Comparison of ENCODE assay signal across 2 cellular contexts in the genomic region with DNA sequence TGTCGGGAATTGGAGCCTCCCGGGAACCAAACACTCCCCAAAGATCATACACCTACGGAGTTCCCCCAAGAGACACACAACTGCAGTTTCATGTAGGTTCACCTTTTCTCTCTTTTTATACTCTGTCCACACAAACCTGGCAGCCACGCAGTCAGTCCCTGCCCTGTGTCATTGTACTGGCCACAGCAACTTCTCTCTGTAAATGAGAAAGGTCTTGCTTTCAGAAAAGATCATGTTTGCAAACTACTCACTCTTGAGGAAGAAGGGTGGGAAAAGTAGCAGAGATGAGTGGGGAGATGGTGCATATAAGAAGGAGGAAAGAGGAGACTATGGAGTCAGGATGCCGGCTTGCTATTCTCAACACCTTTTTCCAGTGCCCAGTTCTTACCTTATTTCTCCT.
TF ChIP-seq lines count a peak whose summit lies in the region.

No MANE protein-coding gene starts in this region.

TF ChIP-seq in GM23338, 12 proteins besides CTCF, POLR2A, EP300 and RAD21 (continues in another document):
- TF ChIP-seq ZNF331 (CRISPR knock-in tag; IDR thresholded peaks at IDR 0.05; ENCODE audit: low read depth), result no peak
- TF ChIP-seq CREB1 (CRISPR knock-in tag; IDR thresholded peaks at IDR 0.05; ENCODE audit: low read depth), result no peak
- no peak for TF ChIP-seq EZH2phosphoT487 (IDR thresholded peaks at IDR 0.05; ENCODE audit: unreplicated experiment)
- no peak for TF ChIP-seq POLR2AphosphoS5 (IDR thresholded peaks at IDR 0.05; ENCODE audit: low read depth)
- TF ChIP-seq, protein P1, sequence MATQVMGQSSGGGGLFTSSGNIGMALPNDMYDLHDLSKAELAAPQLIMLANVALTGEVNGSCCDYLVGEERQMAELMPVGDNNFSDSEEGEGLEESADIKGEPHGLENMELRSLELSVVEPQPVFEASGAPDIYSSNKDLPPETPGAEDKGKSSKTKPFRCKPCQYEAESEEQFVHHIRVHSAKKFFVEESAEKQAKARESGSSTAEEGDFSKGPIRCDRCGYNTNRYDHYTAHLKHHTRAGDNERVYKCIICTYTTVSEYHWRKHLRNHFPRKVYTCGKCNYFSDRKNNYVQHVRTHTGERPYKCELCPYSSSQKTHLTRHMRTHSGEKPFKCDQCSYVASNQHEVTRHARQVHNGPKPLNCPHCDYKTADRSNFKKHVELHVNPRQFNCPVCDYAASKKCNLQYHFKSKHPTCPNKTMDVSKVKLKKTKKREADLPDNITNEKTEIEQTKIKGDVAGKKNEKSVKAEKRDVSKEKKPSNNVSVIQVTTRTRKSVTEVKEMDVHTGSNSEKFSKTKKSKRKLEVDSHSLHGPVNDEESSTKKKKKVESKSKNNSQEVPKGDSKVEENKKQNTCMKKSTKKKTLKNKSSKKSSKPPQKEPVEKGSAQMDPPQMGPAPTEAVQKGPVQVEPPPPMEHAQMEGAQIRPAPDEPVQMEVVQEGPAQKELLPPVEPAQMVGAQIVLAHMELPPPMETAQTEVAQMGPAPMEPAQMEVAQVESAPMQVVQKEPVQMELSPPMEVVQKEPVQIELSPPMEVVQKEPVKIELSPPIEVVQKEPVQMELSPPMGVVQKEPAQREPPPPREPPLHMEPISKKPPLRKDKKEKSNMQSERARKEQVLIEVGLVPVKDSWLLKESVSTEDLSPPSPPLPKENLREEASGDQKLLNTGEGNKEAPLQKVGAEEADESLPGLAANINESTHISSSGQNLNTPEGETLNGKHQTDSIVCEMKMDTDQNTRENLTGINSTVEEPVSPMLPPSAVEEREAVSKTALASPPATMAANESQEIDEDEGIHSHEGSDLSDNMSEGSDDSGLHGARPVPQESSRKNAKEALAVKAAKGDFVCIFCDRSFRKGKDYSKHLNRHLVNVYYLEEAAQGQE (IDR thresholded peaks at IDR 0.05; ENCODE audit: unreplicated experiment), result no peak
- TF ChIP-seq NANOG (IDR thresholded peaks at IDR 0.05; ENCODE audit: borderline replicate concordance), result no peak
- TF ChIP-seq STAT1 (IDR thresholded peaks at IDR 0.05; ENCODE audit: unreplicated experiment), result no peak
- no peak for TF ChIP-seq ZNF114 (CRISPR knock-in tag; IDR thresholded peaks at IDR 0.05)
- TF ChIP-seq JUNB (IDR thresholded peaks at IDR 0.05; ENCODE audit: unreplicated experiment), result no peak
- TF ChIP-seq, protein P2, sequence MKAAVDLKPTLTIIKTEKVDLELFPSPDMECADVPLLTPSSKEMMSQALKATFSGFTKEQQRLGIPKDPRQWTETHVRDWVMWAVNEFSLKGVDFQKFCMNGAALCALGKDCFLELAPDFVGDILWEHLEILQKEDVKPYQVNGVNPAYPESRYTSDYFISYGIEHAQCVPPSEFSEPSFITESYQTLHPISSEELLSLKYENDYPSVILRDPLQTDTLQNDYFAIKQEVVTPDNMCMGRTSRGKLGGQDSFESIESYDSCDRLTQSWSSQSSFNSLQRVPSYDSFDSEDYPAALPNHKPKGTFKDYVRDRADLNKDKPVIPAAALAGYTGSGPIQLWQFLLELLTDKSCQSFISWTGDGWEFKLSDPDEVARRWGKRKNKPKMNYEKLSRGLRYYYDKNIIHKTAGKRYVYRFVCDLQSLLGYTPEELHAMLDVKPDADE (IDR thresholded peaks at IDR 0.05), result no peak

TF ChIP-seq in H1, 55 proteins besides CTCF, POLR2A, EP300 and RAD21:
- TF ChIP-seq, protein P3, sequence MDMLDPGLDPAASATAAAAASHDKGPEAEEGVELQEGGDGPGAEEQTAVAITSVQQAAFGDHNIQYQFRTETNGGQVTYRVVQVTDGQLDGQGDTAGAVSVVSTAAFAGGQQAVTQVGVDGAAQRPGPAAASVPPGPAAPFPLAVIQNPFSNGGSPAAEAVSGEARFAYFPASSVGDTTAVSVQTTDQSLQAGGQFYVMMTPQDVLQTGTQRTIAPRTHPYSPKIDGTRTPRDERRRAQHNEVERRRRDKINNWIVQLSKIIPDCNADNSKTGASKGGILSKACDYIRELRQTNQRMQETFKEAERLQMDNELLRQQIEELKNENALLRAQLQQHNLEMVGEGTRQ (IDR thresholded peaks at IDR 0.05; ENCODE audit: low read length), result no peak
- TF ChIP-seq, protein P4, sequence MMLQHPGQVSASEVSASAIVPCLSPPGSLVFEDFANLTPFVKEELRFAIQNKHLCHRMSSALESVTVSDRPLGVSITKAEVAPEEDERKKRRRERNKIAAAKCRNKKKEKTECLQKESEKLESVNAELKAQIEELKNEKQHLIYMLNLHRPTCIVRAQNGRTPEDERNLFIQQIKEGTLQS (IDR thresholded peaks at IDR 0.05; ENCODE audit: insufficient read depth, low read depth, low read length), result no peak
- no peak for TF ChIP-seq BRCA1 (IDR thresholded peaks at IDR 0.05; ENCODE audit: low read depth, low read length)
- no peak for TF ChIP-seq MAFK (IDR thresholded peaks at IDR 0.05; ENCODE audit: low read depth, low read length)
- no peak for TF ChIP-seq CBX5 (IDR thresholded peaks at IDR 0.05; ENCODE audit: low read depth, low read length)
- no peak for TF ChIP-seq CEBPB (IDR thresholded peaks at IDR 0.05; ENCODE audit: low read depth, low read length)
- TF ChIP-seq SUZ12 (IDR thresholded peaks at IDR 0.05; ENCODE audit: low read length), result no peak
- TF ChIP-seq CHD1 (IDR thresholded peaks at IDR 0.05; ENCODE audit: low read depth, low read length), result no peak
- TF ChIP-seq SP4 (IDR thresholded peaks at IDR 0.05; ENCODE audit: low read length), result no peak
- no peak for TF ChIP-seq RBBP5 (IDR thresholded peaks at IDR 0.05; ENCODE audit: borderline replicate concordance, low read depth, low read length)
- TF ChIP-seq TAF7 (optimal IDR thresholded peaks at IDR 0.05; ENCODE audit: borderline replicate concordance, low read depth, low read length), result no peak
- no peak for TF ChIP-seq PHF8 (conservative IDR thresholded peaks at IDR 0.05; ENCODE audit: low read depth, low read length)
- no peak for TF ChIP-seq RNF2 (IDR thresholded peaks at IDR 0.05; ENCODE audit: borderline replicate concordance, low read depth, low read length, missing control alignments, poor library complexity, severe bottlenecking)
- TF ChIP-seq ASH2L (IDR thresholded peaks at IDR 0.05; ENCODE audit: low read length), result no peak
- TF ChIP-seq SRF (IDR thresholded peaks at IDR 0.05; ENCODE audit: low read depth, low read length), result no peak
